8 cellular contexts compared by ENCODE assay signal in the genomic region with DNA sequence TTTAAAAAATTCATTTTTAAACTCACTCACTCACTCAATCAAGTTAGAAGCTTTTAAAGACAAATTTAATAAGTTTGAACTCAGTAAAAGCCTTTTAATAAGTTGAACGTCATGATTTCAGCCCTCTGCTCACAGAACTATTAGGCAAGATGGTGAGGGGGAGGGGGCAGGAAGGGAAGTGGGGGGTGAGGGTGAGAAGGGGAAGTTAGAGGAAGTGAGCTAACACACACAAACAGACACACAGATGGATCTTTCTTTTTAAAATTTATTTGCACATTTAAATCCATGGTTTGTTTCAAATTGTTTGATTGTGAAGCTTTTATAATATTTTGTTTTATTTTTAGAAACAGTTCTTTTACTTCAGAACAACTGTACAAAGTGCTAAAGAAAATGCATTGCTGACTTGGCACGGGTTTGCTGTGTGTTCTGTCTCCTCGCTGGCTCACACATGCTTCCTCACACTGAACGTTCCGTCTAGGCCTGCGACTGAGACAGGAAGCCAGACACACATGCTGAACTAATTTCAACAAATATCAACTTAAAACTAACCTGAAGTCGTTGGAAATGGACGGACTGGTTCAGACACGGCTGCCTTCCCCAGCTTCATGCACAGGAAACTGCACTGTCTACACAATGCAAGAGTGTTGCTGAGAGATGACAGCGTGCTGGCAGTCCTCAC. TPM values are rescaled to one million over a fixed set of nuclear protein-coding genes. Genes with fewer than 3 reads are reported as not detected.
DNase-seq lines count a peak whose midpoint lies in the region; ATAC-seq and TF ChIP-seq lines count a peak whose summit lies in the region.

No MANE protein-coding gene starts in this region.

- ATAC-seq in omental fat pad (ENCODE audit: low FRiP score) (peak; percentile 52), GM18520 (IDR thresholded peaks at IDR 0.05; ENCODE audit: unreplicated experiment) (no peak), GM19324 (IDR thresholded peaks at IDR 0.05; ENCODE audit: low FRiP score, unreplicated experiment) (no peak)

- peak overlapping the region; percentile 94 for H3K27ac Mint-ChIP-seq in activated CD4-positive, alpha-beta memory T cell treated with anti-CD3 and anti-CD28 coated beads for 36 hours

- intact Hi-C loops in activated CD4-positive, alpha-beta memory T cell treated with anti-CD3 and anti-CD28 coated beads for 36 hours (cut with micrococcal nuclease): loop anchor here (1.0 to 10.0 kb wide), 2 partner anchors 9 to 1027 kb away; partner anchors contain the start of gene STX16

- H3K36me3 Mint-ChIP-seq in activated CD4-positive, alpha-beta memory T cell treated with anti-CD3 and anti-CD28 coated beads for 36 hours: peaks cover 13% of the 10 kb centered on the region

- CTCF ChIA-PET in activated CD4-positive, alpha-beta memory T cell treated with anti-CD3 and anti-CD28 coated beads for 36 hours (lab: Charles Lee): interaction anchor here (0.9 to 2.3 kb wide), 8 partner anchors 9 to 581 kb away, joined by 3 to 8 read pairs (median 4); partner anchors contain the start of gene ZBP1

- no peaks in the 10 kb centered on the region for H3K27me3 ChIP-seq in esophagus (ENCODE audit: control insufficient read depth in 1 of 2, insufficient read depth in 2 of 2, low read length in 2 of 2)

- 10 to 17% methylated on average over 10 of the region's 10 CpGs for WGBS in esophagus, 2 donors

- H3K9me3 Mint-ChIP-seq in activated CD4-positive, alpha-beta memory T cell treated with anti-CD3 and anti-CD28 coated beads for 36 hours: peaks cover 15% of the 10 kb centered on the region

- H3K4me3 ChIP-seq in Jurkat, Clone E6-1 (ENCODE audit: low read length): peak overlapping the region; percentile 28; the same call in 1 of the 2 replicates
- no peak overlapping the region for H3K4me3 ChIP-seq in esophagus (ENCODE audit: low read depth in 1 of 2, low read length in 2 of 2)

- H3K27me3 Mint-ChIP-seq in activated CD4-positive, alpha-beta memory T cell treated with anti-CD3 and anti-CD28 coated beads for 36 hours: no peaks in the 10 kb centered on the region

- TF ChIP-seq CTCF in omental fat pad (IDR thresholded peaks at IDR 0.05): no peak

- peak overlapping the region; percentile 40 to 67 for H3K27ac ChIP-seq in esophagus (ENCODE audit: low read depth in 2 of 2, low read length in 1 of 2)

- peaks cover 50% of the 10 kb centered on the region for H3K4me1 Mint-ChIP-seq in activated CD4-positive, alpha-beta memory T cell treated with anti-CD3 and anti-CD28 coated beads for 36 hours (ENCODE audit: low read depth)

- DNase-seq in Jurkat, Clone E6-1 (ENCODE audit: low read depth, low spot score): peak; percentile 81
- peak; percentile 70 for DNase-seq in activated CD4-positive, alpha-beta memory T cell treated with anti-CD3 and anti-CD28 coated beads for 36 hours
- no peak for DNase-seq in omental fat pad (ENCODE audit: low spot score)
- no peak for DNase-seq in NCI-H2081 (lab: John Stamatoyannopoulos, UW)
- no peak for DNase-seq in NCI-H2107 treated with DMSO at 0.1 percent for 48 hours (lab: John Stamatoyannopoulos, UW; ENCODE audit: unreplicated experiment)

- no peaks in the 10 kb centered on the region for H3K36me3 ChIP-seq in esophagus (ENCODE audit: control insufficient read depth in 2 of 2, insufficient read depth in 2 of 2, low read length in 1 of 2)

- peaks cover 2 to 7% of the 10 kb centered on the region in 2 donors for H3K4me1 ChIP-seq in esophagus (ENCODE audit: control insufficient read depth in 2 of 2, insufficient read depth in 2 of 2, low read length in 1 of 2)

- no peaks in the 10 kb centered on the region for H3K9me3 ChIP-seq in esophagus (ENCODE audit: control insufficient read depth in 2 of 2, insufficient read depth in 1 of 2, low read depth in 1 of 2, low read length in 1 of 2)

- H3K4me3 Mint-ChIP-seq in activated CD4-positive, alpha-beta memory T cell treated with anti-CD3 and anti-CD28 coated beads for 36 hours: peak overlapping the region; percentile 68

- POLR2A ChIA-PET in activated CD4-positive, alpha-beta memory T cell treated with anti-CD3 and anti-CD28 coated beads for 36 hours (lab: Charles Lee): interaction anchor here (0.7 to 0.9 kb wide), 2 partner anchors 9 to 32 kb away, joined by 3 to 7 read pairs; partner anchors contain the start of gene ZBP1

RNA-seq across cellular contexts. Expression of gene ZBP1, which starts 7.9 kb away (rescaled TPM):
- not detected for polyA plus RNA-seq in Jurkat, Clone E6-1 (2012; ENCODE audit: insufficient read depth, insufficient read length)
- 1 to 10 TPM in 1 of 2 experiments, under 1 TPM in 1; 0.73 to 1.1 TPM for total RNA-seq in activated CD4-positive, alpha-beta memory T cell treated with anti-CD3 and anti-CD28 coated beads for 36 hours
- under 1 TPM; 0.25 to 0.51 TPM for polyA plus RNA-seq in esophagus
- total RNA-seq in omental fat pad: under 1 TPM in 3 of 4 donors, not detected in 1; 0.28 to 0.84 (median 0.56) TPM

Comparison
In these comparisons a context has a peak if more than half of its experiments do, and no peak if none do; other contexts are left out.
1. DNase-seq: peak in Jurkat, Clone E6-1 (single experiment) and activated CD4-positive, alpha-beta memory T cell treated with anti-CD3 and anti-CD28 coated beads for 36 hours (single experiment); none in omental fat pad (single experiment), NCI-H2081 (0 of 2) and NCI-H2107 treated with DMSO at 0.1 percent for 48 hours (single experiment).